ENCODE assay signal across 8 cellular contexts in genomic region chr11:19116971-19117759, GRCh38. TPM values are rescaled to one million over a fixed set of nuclear protein-coding genes. Genes with fewer than 3 reads are reported as not detected.
DNase-seq lines count a peak whose midpoint lies in the region; ATAC-seq and TF ChIP-seq lines count a peak whose summit lies in the region.

Gene ZDHHC13, plus strand, starts transcription at chr11:19117168. Its CDS starts 82 bp downstream, at chr11:19117250.

- no peaks in the 10 kb centered on the region for H3K27me3 Mint-ChIP-seq in activated B cell treated with CpG ODN at 0.5 μM for 24 hours

- H3K4me1 Mint-ChIP-seq in activated B cell treated with CpG ODN at 0.5 μM for 24 hours: peaks cover 51% of the 10 kb centered on the region

- peaks cover 22% of the 10 kb centered on the region for H3K36me3 Mint-ChIP-seq in activated B cell treated with CpG ODN at 0.5 μM for 24 hours (ENCODE audit: low read depth)

- peak within 1 kb of the TSS; percentile 77 for H3K27ac Mint-ChIP-seq in activated B cell treated with CpG ODN at 0.5 μM for 24 hours

- POLR2A ChIA-PET in activated B cell treated with CpG ODN at 0.5 μM for 24 hours (lab: Charles Lee): interaction anchor here (0.9 kb wide), 1 partner anchor 661 kb away, joined by 5 read pairs; no protein-coding TSS in a partner anchor

- intact Hi-C loops in activated B cell treated with CpG ODN at 0.5 μM for 24 hours (cut with micrococcal nuclease): loop anchor here (1.0 to 10.0 kb wide), 5 partner anchors 40 to 1268 kb away; partner anchors contain the start of gene PRMT3

- no peaks in the 10 kb centered on the region for H3K9me3 Mint-ChIP-seq in activated B cell treated with CpG ODN at 0.5 μM for 24 hours

- DNase-seq in Ammon's horn (ENCODE audit: low spot score): peak; percentile 96
- peak; percentile 97 for DNase-seq in NCI-H345 (lab: John Stamatoyannopoulos, UW)
- DNase-seq in activated B cell treated with CpG ODN at 0.5 μM for 24 hours: peak; percentile 89
- peak; percentile 92 for DNase-seq in central memory CD4-positive, alpha-beta T cell
- peak; percentile 99 for DNase-seq in islet precursor cell
- peak; percentile 94 to 95 (median 95) for DNase-seq in stimulated activated CD4-positive, alpha-beta T cell treated with anti-CD3 and anti-CD28 coated beads, Interleukin-12 subunit alpha, Interleukin-12 subunit beta, amount 100 ng/mL, for 48 hours (ENCODE audit: low read depth in 2 of 3, low spot score in 1 of 3)

- ATAC-seq in GM19035 (IDR thresholded peaks at IDR 0.05; ENCODE audit: unreplicated experiment) (peak; percentile 98), HG03342 (IDR thresholded peaks at IDR 0.05; ENCODE audit: unreplicated experiment) (peak; percentile 98), activated B cell treated with CpG ODN at 0.5 μM for 24 hours (ENCODE audit: low read depth) (peak; percentile 99)

- no peak for TF ChIP-seq CTCF in activated B cell treated with CpG ODN at 0.5 μM for 24 hours (IDR thresholded peaks at IDR 0.05)

- H3K4me3 Mint-ChIP-seq in activated B cell treated with CpG ODN at 0.5 μM for 24 hours: peak within 1 kb of the TSS; percentile 95

- CTCF ChIA-PET in activated B cell treated with CpG ODN at 0.5 μM for 24 hours (lab: Charles Lee): interaction anchor here (1.8 kb wide), 1 partner anchor 41 kb away, joined by 6 read pairs; no protein-coding TSS in a partner anchor

RNA-seq across cellular contexts. Expression of gene ZDHHC13, which starts in this region (rescaled TPM):
- 17.1 and 25.2 TPM in 2 replicates for total RNA-seq in activated B cell treated with CpG ODN at 0.5 μM for 24 hours

Comparison
In these comparisons a context has a peak if more than half of its experiments do, and no peak if none do; other contexts are left out.
1. Peak in every context shown above with its lines: DNase-seq and ATAC-seq.